In the genomic region with DNA sequence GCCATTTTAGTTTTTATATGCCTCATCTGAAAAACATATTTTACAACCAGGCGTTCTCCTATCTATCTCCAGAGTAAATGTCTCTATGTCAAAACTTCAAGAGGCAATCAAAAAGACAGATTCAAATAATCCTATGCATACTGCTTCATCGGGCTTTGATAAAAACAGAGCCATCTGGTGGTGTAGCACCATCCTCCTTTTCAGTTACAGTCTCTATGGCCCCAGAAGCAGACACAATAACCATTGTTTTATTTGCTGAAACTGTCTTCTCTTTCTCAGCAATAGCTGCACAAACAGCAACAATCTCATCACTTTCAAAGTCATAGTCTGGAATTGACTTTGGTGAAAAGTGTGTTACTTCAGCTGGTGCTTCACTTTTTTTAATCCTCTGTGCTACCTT, we compare ENCODE assay signal across 12 cellular contexts. TPM values are rescaled to one million over a fixed set of nuclear protein-coding genes. Genes with fewer than 3 reads are reported as not detected.
DNase-seq lines count a peak whose midpoint lies in the region; ATAC-seq, FAIRE-seq and TF ChIP-seq lines count a peak whose summit lies in the region.
"Had no signal": no experiment of that assay in that cellular context is flagged by ENCODE, and none has a peak within 500 bp of the region (broad histone marks: within the 10 kb centered on the region; RNA-seq: fewer than 3 reads in every experiment).

No MANE protein-coding gene starts in this region.

- DNase-seq in DND-41 (no peak), K562 (ENCODE audit: extremely low read depth in 1 of 4, low spot score in 3 of 4) (no peak), lung microvascular endothelial cell (ENCODE audit: low read depth in 2 of 2) (peak; percentile 41 to 52), DMS153 treated with DMSO at 0.1 percent for 48 hours (lab: John Stamatoyannopoulos, UW; ENCODE audit: unreplicated experiment) (no peak), NCI-H2081 treated with DMSO at 0.1 percent for 48 hours (lab: John Stamatoyannopoulos, UW) (no peak), GM19239 (ENCODE audit: insufficient read length, low spot score) (no peak), NCI-H1436 treated with DMSO at 0.1 percent for 48 hours (lab: John Stamatoyannopoulos, UW) (no peak)
- DNase-seq: activated CD4-positive, alpha-beta T cell treated with anti-CD3 and anti-CD28 coated beads, Interleukin-2, amount 50 U/mL, for 48 hours; amniotic stem cell; GF-D8 had no signal

- H3K4me1 ChIP-seq in DND-41 (ENCODE audit: insufficient read depth, low read length) (no peaks in the 10 kb centered on the region), K562 (replicated peaks in 1 of 2; ENCODE audit: control insufficient read depth in 2 of 2, insufficient read depth in 2 of 2, low read length in 2 of 2) (no peaks in the 10 kb centered on the region)

- H4K20me1 ChIP-seq in DND-41 (ENCODE audit: insufficient read depth, low read length) (no peaks in the 10 kb centered on the region), K562 (replicated peaks; ENCODE audit: control insufficient read depth, insufficient read depth, low read length) (no peaks in the 10 kb centered on the region)

- H3K9ac ChIP-seq in DND-41 (ENCODE audit: low read depth, low read length) (no peak overlapping the region), K562 (ENCODE audit: insufficient read depth in 1 of 2, low read depth in 2 of 2, low read length in 2 of 2) (no peak overlapping the region)

- H3K9me1 ChIP-seq in K562 (ENCODE audit: control insufficient read depth, insufficient read depth, low read length), result no peaks in the 10 kb centered on the region

- in situ Hi-C loops in K562 (cut with MboI), result no loop called here

- TF ChIP-seq POLR2A in K562 (conservative IDR thresholded peaks at IDR 0.05), result no peak

- no peak for TF ChIP-seq EP300 in K562 (IDR thresholded peaks at IDR 0.05; ENCODE audit: low read length)

- no peak overlapping the region for H2AFZ ChIP-seq in DND-41 (ENCODE audit: low read depth, low read length)
- no peak overlapping the region for H2AFZ ChIP-seq in K562 (ENCODE audit: low read depth, low read length)

- H3K36me3 ChIP-seq in DND-41 (ENCODE audit: insufficient read depth, low read length), result peaks cover 24% of the 10 kb centered on the region
- 0 out of 3 replicates have a peak, but pooled peaks cover 3% of the 10 kb centered on the region for H3K36me3 ChIP-seq in K562 (ENCODE audit: control insufficient read depth, insufficient read depth, low read length)

- no peak overlapping the region for H3K4me3 ChIP-seq in DND-41 (ENCODE audit: low read depth in 1 of 2, low read length in 2 of 2)
- no peak overlapping the region for H3K4me3 ChIP-seq in K562

- no TSS peak for BruUV-seq in K562 (replicated peaks; lab: Mats Ljungman, UMichigan)

- ATAC-seq in DND-41 (ENCODE audit: insufficient read depth, low read depth) (no peak), K562 (peak; percentile 69)
- ATAC-seq: HepG2 had no signal

- CTCF ChIA-PET in K562 (lab: Yijun Ruan, JAX; ENCODE audit: low intra/inter-chr PET ratio), result no interaction called here

- peaks cover 2% of the 10 kb centered on the region; the same call in 1 of the 2 replicates for H3K79me2 ChIP-seq in DND-41 (ENCODE audit: insufficient read depth, low read length)
- H3K79me2 ChIP-seq in K562 (ENCODE audit: control insufficient read depth, insufficient read depth, low read length), result no peaks in the 10 kb centered on the region

- intact Hi-C loops in K562 (cut with micrococcal nuclease), result no loop called here

- FAIRE-seq in K562 (lab: Jason Lieb, UNC) (peak; percentile 49), GM19239 (lab: Jason Lieb, UNC) (no peak)
- FAIRE-seq: HepG2 had no signal

- TF ChIP-seq RAD21 in K562 (CRISPR knock-in tag; conservative IDR thresholded peaks at IDR 0.05 in 1 of 2, IDR thresholded peaks at IDR 0.05 in 1 of 2), result no peak

- H3K9me3 ChIP-seq in DND-41 (ENCODE audit: insufficient read depth, low read length, severe bottlenecking) (peaks cover 4% of the 10 kb centered on the region), K562 (replicated peaks; ENCODE audit: control insufficient read depth, insufficient read depth, low read depth, low read length) (no peaks in the 10 kb centered on the region)

- WGBS in K562 (ENCODE audit: insufficient coverage, low coverage, missing lambda C conversion rate), result 38% methylated on average over 2 of the region's 2 CpGs

- no peak overlapping the region for H3K27ac ChIP-seq in DND-41 (ENCODE audit: low read length)
- no peak overlapping the region for H3K27ac ChIP-seq in K562 (ENCODE audit: extremely low read depth, low read depth, low read length)

- TF ChIP-seq CTCF in DND-41 (IDR thresholded peaks at IDR 0.05; ENCODE audit: borderline replicate concordance, extremely low read depth, low read length, poor library complexity, severe bottlenecking), result peak; percentile 40
- peak; percentile 55; the same call in 1 of the 2 replicates for TF ChIP-seq CTCF in LNCAP (IDR thresholded peaks at IDR 0.05)
- TF ChIP-seq CTCF in K562 (IDR thresholded peaks at IDR 0.05 in 2 of 3, conservative IDR thresholded peaks at IDR 0.05 in 1 of 3; ENCODE audit: insufficient read depth in 2 of 3, low read depth in 1 of 3, low read length in 3 of 3), result no peak; a peak in 1 of 6 replicates

- no peak overlapping the region for H3K4me2 ChIP-seq in DND-41 (ENCODE audit: insufficient read depth, low read length)
- no peak overlapping the region for H3K4me2 ChIP-seq in K562 (ENCODE audit: insufficient read depth, low read length)

- POLR2A ChIA-PET in K562 (lab: Yijun Ruan, JAX), result no interaction called here

- H3K27me3 ChIP-seq in DND-41 (ENCODE audit: insufficient read depth, low read length, poor library complexity), result no peaks in the 10 kb centered on the region
- H3K27me3 ChIP-seq in K562 (ENCODE audit: control insufficient read depth in 2 of 2, insufficient read depth in 2 of 2, low read length in 2 of 2), result no peaks in the 10 kb centered on the region

TF ChIP-seq in K562, 482 proteins besides CTCF, POLR2A, EP300 and RAD21:
- TF ChIP-seq ARID3A (IDR thresholded peaks at IDR 0.05; ENCODE audit: borderline replicate concordance, low read depth, low read length), result 0 out of 2 replicates have a peak, but pooled peaks have one; percentile 40
- TF ChIP-seq XRCC4 (IDR thresholded peaks at IDR 0.05; ENCODE audit: extremely low read depth, insufficient read depth, insufficient read length), result no peak
- no peak for TF ChIP-seq ZNF57 (CRISPR knock-in tag; IDR thresholded peaks at IDR 0.05)
- TF ChIP-seq HMG20A (CRISPR knock-in tag; conservative IDR thresholded peaks at IDR 0.05), result no peak
- TF ChIP-seq BMI1 (IDR thresholded peaks at IDR 0.05; ENCODE audit: low read length), result no peak
- no peak for TF ChIP-seq ZNF445 (CRISPR knock-in tag; IDR thresholded peaks at IDR 0.05; ENCODE audit: low read depth)

RNA-seq across cellular contexts. Expression of gene PTGER4, which starts 36.3 kb away (rescaled TPM):
- total RNA-seq in K562 (2011; cell fraction: chromatin; rRNA removed; ENCODE audit: low replicate concordance), result not detected in 2 replicates
- not detected in 2 replicates for total RNA-seq in K562 (2011; cell fraction: nucleolus; rRNA removed)
- not detected in 2 replicates for total RNA-seq in K562 (2011; cell fraction: nucleoplasm; rRNA removed)
- not detected in 2 replicates for total RNA-seq in K562 (2014; rRNA removed)
- not detected in 2 replicates for total RNA-seq in K562 (2014; rRNA removed; fragmentation: Illumina TruSeq; extraction: Trizol)
- not detected in 2 replicates for total RNA-seq in K562 (2015; rRNA removed; fragmentation: Illumina TruSeq; extraction: Trizol)
- total RNA-seq in K562 (2021), result 0.11 and 0.31 TPM in 2 replicates
- not detected in 2 replicates for polyA plus RNA-seq in K562 (2011; rRNA removed)
- not detected in 2 replicates for polyA plus RNA-seq in K562 (2011; cell fraction: cytosol; rRNA removed)
- polyA plus RNA-seq in K562 (2011; cell fraction: nucleus; rRNA removed), result not detected in 2 replicates
- not detected in 2 replicates for polyA plus RNA-seq in K562 (2012)
- not detected in 2 replicates for polyA plus RNA-seq in K562 (2014; fragmentation: Illumina TruSeq; extraction: Trizol)
- polyA plus RNA-seq in K562 (2014; fragmentation: Nextera tagmentation; extraction: Ambion mirVana), result not detected
- polyA plus RNA-seq in K562 (2014; rRNA removed), result not detected in 2 replicates
- not detected in 2 replicates for polyA minus RNA-seq in K562 (2011; rRNA and poly(A)+ RNA removed)
- polyA minus RNA-seq in K562 (2011; cell fraction: cytosol; rRNA and poly(A)+ RNA removed), result not detected in 2 replicates
- polyA minus RNA-seq in K562 (2011; cell fraction: nucleus; rRNA and poly(A)+ RNA removed), result not detected in 2 replicates
- total RNA-seq in lung microvascular endothelial cell, result 5.2 and 7.6 TPM in 2 replicates

RNA-seq across cellular contexts. Expression of gene TTC33, which starts 39.8 kb away (rescaled TPM):
- 6.4 and 9.6 TPM in 2 replicates for total RNA-seq in K562 (2011; cell fraction: chromatin; rRNA removed; ENCODE audit: low replicate concordance)
- total RNA-seq in K562 (2011; cell fraction: nucleolus; rRNA removed), result 1.7 and 2.3 TPM in 2 replicates
- total RNA-seq in K562 (2011; cell fraction: nucleoplasm; rRNA removed), result 3.5 and 6.2 TPM in 2 replicates
- 9.3 and 21.6 TPM in 2 replicates for total RNA-seq in K562 (2014; rRNA removed)
- total RNA-seq in K562 (2014; rRNA removed; fragmentation: Illumina TruSeq; extraction: Trizol), result 21.7 and 25.8 TPM in 2 replicates
- 21.6 and 21.9 TPM in 2 replicates for total RNA-seq in K562 (2015; rRNA removed; fragmentation: Illumina TruSeq; extraction: Trizol)
- 11.5 and 12.1 TPM in 2 replicates for total RNA-seq in K562 (2021)
- polyA plus RNA-seq in K562 (2011; rRNA removed), result 9.1 and 13.3 TPM in 2 replicates
- 0.81 and 2.6 TPM in 2 replicates for polyA plus RNA-seq in K562 (2011; cell fraction: cytosol; rRNA removed)
- 2.8 and 3.3 TPM in 2 replicates for polyA plus RNA-seq in K562 (2011; cell fraction: nucleus; rRNA removed)
- polyA plus RNA-seq in K562 (2012), result 8.2 and 10.4 TPM in 2 replicates
- polyA plus RNA-seq in K562 (2014; fragmentation: Illumina TruSeq; extraction: Trizol), result 18.2 and 18.9 TPM in 2 replicates
- 10 to 100 TPM; 21.1 to 24.9 TPM for polyA plus RNA-seq in K562 (2014; fragmentation: Nextera tagmentation; extraction: Ambion mirVana)
- 11.9 and 13.5 TPM in 2 replicates for polyA plus RNA-seq in K562 (2014; rRNA removed)
- 23.7 and 30.5 TPM in 2 replicates for polyA minus RNA-seq in K562 (2011; rRNA and poly(A)+ RNA removed)
- polyA minus RNA-seq in K562 (2011; cell fraction: cytosol; rRNA and poly(A)+ RNA removed), result 9.7 and 11.4 TPM in 2 replicates
- 2.8 and 5.7 TPM in 2 replicates for polyA minus RNA-seq in K562 (2011; cell fraction: nucleus; rRNA and poly(A)+ RNA removed)
- total RNA-seq in lung microvascular endothelial cell, result 10.9 and 15.1 TPM in 2 replicates

Comparison
In these comparisons a context has a peak if more than half of its experiments do, and no peak if none do; other contexts are left out.
1. DNase-seq: peak in lung microvascular endothelial cell (2 of 2); none in DND-41 (single experiment), K562 (0 of 4), DMS153 treated with DMSO at 0.1 percent for 48 hours (single experiment), NCI-H2081 treated with DMSO at 0.1 percent for 48 hours (single experiment), GM19239 (single experiment) and NCI-H1436 treated with DMSO at 0.1 percent for 48 hours (single experiment).
2. CTCF ChIP-seq: peak in DND-41 (single experiment) and LNCAP (single experiment); none in K562 (0 of 3).